20 cellular contexts compared by ENCODE assay signal in genomic region chr4:6418193-6418755, GRCh38. TPM values are rescaled to one million over a fixed set of nuclear protein-coding genes. Genes with fewer than 3 reads are reported as not detected.
"Had no signal": no experiment of that assay in that cellular context is flagged by ENCODE, and none has a peak within 500 bp of the region (broad histone marks: within the 10 kb centered on the region; RNA-seq: fewer than 3 reads in every experiment).

No MANE protein-coding gene starts in this region.

- H3K27ac ChIP-seq: heart right ventricle, neutrophil, suprapubic skin, tibial artery, upper lobe of left lung, vagina had no signal

- H3K4me1 ChIP-seq: suprapubic skin, tibial artery, upper lobe of left lung had no signal

- ATAC-seq: heart right ventricle; left colon; left ventricle myocardium superior; stimulated activated effector memory CD8-positive, alpha-beta T cell treated with anti-CD3 and anti-CD28 coated beads, Interleukin-12 subunit alpha, Interleukin-12 subunit beta, amount 100 ng/mL, for 72 hours; stimulated activated naive CD8-positive, alpha-beta T cell treated with anti-CD3 and anti-CD28 coated beads, Interleukin-15, Interleukin-2, amounts not matched to agents 100 U/mL and 50 U/mL, for 24 hours had no signal

- DNase-seq: erythroblast; foreskin melanocyte; heart right ventricle; hypothalamus; left colon; left ventricle myocardium superior; mesenchymal stem cell; naive B cell; small intestine; stimulated activated CD4-positive, alpha-beta T cell treated with anti-CD3 and anti-CD28 coated beads, Interleukin-12 subunit alpha, Interleukin-12 subunit beta, amount 100 ng/mL, for 4 hours; stimulated activated CD4-positive, alpha-beta T cell treated with anti-CD3 and anti-CD28 coated beads, Interleukin-2, amount 100 ng/mL, for 48 hours; stimulated activated naive CD8-positive, alpha-beta T cell treated with anti-CD3 and anti-CD28 coated beads, Interleukin-15, Interleukin-2, amounts not matched to agents 100 U/mL and 50 U/mL, for 24 hours; tibial artery; upper lobe of left lung had no signal

- H3K27me3 ChIP-seq: upper lobe of left lung, vagina had no signal

RNA-seq across cellular contexts. Expression of gene PPP2R2C, which starts 54.1 kb away (rescaled TPM):
- total RNA-seq: osteocyte, pulmonary artery endothelial cell had no signal
